ENCODE assay signal across 21 cellular contexts in the genomic region with DNA sequence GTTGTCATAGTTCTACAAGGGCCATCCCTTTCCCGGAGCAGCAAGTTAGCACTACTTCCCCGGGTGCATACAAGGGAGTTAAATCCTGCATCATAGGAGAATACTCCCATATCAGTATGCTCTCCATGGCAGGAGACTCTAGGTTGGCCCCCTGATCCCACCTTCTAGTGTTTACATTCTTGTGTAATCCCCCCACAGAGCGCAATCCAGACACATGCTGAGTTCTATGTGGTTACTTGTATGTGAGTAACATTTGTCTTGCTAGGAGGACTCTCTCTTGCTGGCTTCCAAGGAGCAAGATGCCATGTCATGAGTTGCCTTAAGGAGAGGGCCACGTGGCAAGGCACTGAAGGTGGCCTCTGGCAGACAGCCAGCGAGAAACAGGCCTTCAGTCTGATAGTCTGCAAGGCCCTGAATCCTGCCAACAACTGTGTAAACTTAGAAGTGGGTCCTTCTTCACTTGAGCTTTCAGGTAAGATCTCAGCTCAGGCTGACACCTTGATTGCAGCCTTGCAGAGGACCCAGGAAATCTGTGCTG.
A peak's percentile ranks its signal among the peaks of the same experiment; 100 is the strongest.
DNase-seq lines count a peak whose midpoint lies in the region; ATAC-seq, FAIRE-seq and TF ChIP-seq lines count a peak whose summit lies in the region.
"Had no signal": no experiment of that assay in that cellular context is flagged by ENCODE, and none has a peak within 500 bp of the region (broad histone marks: within the 10 kb centered on the region; RNA-seq: fewer than 3 reads in every experiment).

No MANE protein-coding gene starts in this region.

- H3K9me3 ChIP-seq in HEK293 (ENCODE audit: control insufficient read depth, insufficient read depth, low read depth, low read length): no peaks in the 10 kb centered on the region
- H3K9me3 ChIP-seq in K562 (replicated peaks; ENCODE audit: control insufficient read depth, insufficient read depth, low read depth, low read length): 0 out of 2 replicates have a peak, but pooled peaks cover 3% of the 10 kb centered on the region
- H3K9me3 ChIP-seq: BE2C, HAP-1 had no signal

- H3K36me3 ChIP-seq in HEK293 (ENCODE audit: control insufficient read depth in 2 of 2, insufficient read depth in 1 of 2, low read length in 2 of 2) (no peaks in the 10 kb centered on the region), K562 (ENCODE audit: control insufficient read depth, insufficient read depth, low read length) (no peaks in the 10 kb centered on the region), H7 (replicated peaks; ENCODE audit: control insufficient read depth, insufficient read depth, low read length) (no peaks in the 10 kb centered on the region)
- H3K36me3 ChIP-seq: BE2C; BLaER1 treated with 17β-estradiol and CSF1 and Interleukin-3, amounts not matched to agents 10 nM and 100 nM; HAP-1 had no signal

- no peak overlapping the region for H3K4me2 ChIP-seq in K562 (ENCODE audit: insufficient read depth, low read length)
- H3K4me2 ChIP-seq: BLaER1 treated with 17β-estradiol and CSF1 and Interleukin-3, amounts not matched to agents 10 nM and 100 nM; GM23338 had no signal

- H4K20me1 ChIP-seq in K562 (replicated peaks; ENCODE audit: control insufficient read depth, insufficient read depth, low read length): no peaks in the 10 kb centered on the region
- H4K20me1 ChIP-seq: BLaER1 treated with 17β-estradiol and CSF1 and Interleukin-3, amounts not matched to agents 10 nM and 100 nM had no signal

- H2AFZ ChIP-seq in K562 (ENCODE audit: low read depth, low read length): peak overlapping the region; percentile 71
- H2AFZ ChIP-seq: GM23338 had no signal

- H3K9me1 ChIP-seq in K562 (ENCODE audit: control insufficient read depth, insufficient read depth, low read length): no peaks in the 10 kb centered on the region

- no peaks in the 10 kb centered on the region for H3K4me1 ChIP-seq in HEK293 (ENCODE audit: control insufficient read depth, insufficient read depth, low read length)
- H3K4me1 ChIP-seq in K562 (replicated peaks in 1 of 2; ENCODE audit: control insufficient read depth in 2 of 2, insufficient read depth in 2 of 2, low read length in 2 of 2): peaks cover 7 to 11% of the 10 kb centered on the region in 2 experiments; a peak in 4 of 5 replicates
- H3K4me1 ChIP-seq: BE2C, HAP-1 had no signal

- peak; percentile 19 for FAIRE-seq in K562 (lab: Jason Lieb, UNC)
- FAIRE-seq: A204.1, D721Med, GM12878 had no signal

- H3K79me2 ChIP-seq in K562 (ENCODE audit: control insufficient read depth, insufficient read depth, low read length): no peaks in the 10 kb centered on the region

- H3K9ac ChIP-seq in K562 (ENCODE audit: insufficient read depth in 1 of 2, low read depth in 2 of 2, low read length in 2 of 2): no peak overlapping the region
- H3K9ac ChIP-seq: BLaER1 treated with 17β-estradiol and CSF1 and Interleukin-3, amounts not matched to agents 10 nM and 100 nM had no signal

- intact Hi-C loops in K562 (cut with micrococcal nuclease): no loop called here

- no peak for TF ChIP-seq EP300 in K562 (IDR thresholded peaks at IDR 0.05; ENCODE audit: low read length)

- BruUV-seq in K562 (replicated peaks; lab: Mats Ljungman, UMichigan): no TSS peak

- DNase-seq in RPMI8226 (peak; percentile 33), K562 (ENCODE audit: extremely low read depth in 1 of 4, low spot score in 3 of 4) (peak in 3 of 4 experiments; percentile 16 to 56 (median 34)), H7 (no peak), inferior parietal cortex (ENCODE audit: extremely low spot score) (no peak)
- no peak for DNase-seq in activated CD4-positive, alpha-beta T cell treated with anti-CD3 and anti-CD28 coated beads for 4 hours
- DNase-seq: AML-193; BE2C; CD4-positive, alpha-beta T cell; CD8-positive, alpha-beta memory T cell; DMS 273 treated with DMSO at 0.1 percent for 48 hours; DMS79; EL; GDM1 had no signal

- CTCF ChIA-PET in HEK293 (lab: Yijun Ruan, JAX): no interaction called here
- CTCF ChIA-PET in K562 (lab: Yijun Ruan, JAX; ENCODE audit: low intra/inter-chr PET ratio): no interaction called here

- H3K27me3 ChIP-seq in K562 (ENCODE audit: control insufficient read depth in 2 of 2, insufficient read depth in 2 of 2, low read length in 2 of 2): no peaks in the 10 kb centered on the region
- no peaks in the 10 kb centered on the region; the same call in 1 of the 2 replicates for H3K27me3 ChIP-seq in H7 (ENCODE audit: control insufficient read depth, insufficient read depth, low read length)
- H3K27me3 ChIP-seq: BE2C; BLaER1 treated with 17β-estradiol and CSF1 and Interleukin-3, amounts not matched to agents 10 nM and 100 nM had no signal

- TF ChIP-seq CTCF in HEK293 (tag by site-specific recombination; IDR thresholded peaks at IDR 0.05): no peak
- no peak for TF ChIP-seq CTCF in K562 (IDR thresholded peaks at IDR 0.05 in 2 of 3, conservative IDR thresholded peaks at IDR 0.05 in 1 of 3; ENCODE audit: insufficient read depth in 2 of 3, low read depth in 1 of 3, low read length in 3 of 3)

- no peak for TF ChIP-seq RAD21 in K562 (CRISPR knock-in tag; conservative IDR thresholded peaks at IDR 0.05 in 1 of 2, IDR thresholded peaks at IDR 0.05 in 1 of 2)

- in situ Hi-C loops in K562 (cut with MboI): no loop called here

- H3K27ac ChIP-seq in HEK293 (ENCODE audit: extremely low read depth, low read depth, low read length): no peak overlapping the region
- H3K27ac ChIP-seq in K562 (ENCODE audit: extremely low read depth, low read depth, low read length): no peak overlapping the region
- H3K27ac ChIP-seq: 22Rv1; BLaER1 treated with 17β-estradiol and CSF1 and Interleukin-3, amounts not matched to agents 10 nM and 100 nM had no signal

- H3K4me3 ChIP-seq in HEK293 (ENCODE audit: low read depth, low read length): no peak overlapping the region
- no peak overlapping the region for H3K4me3 ChIP-seq in K562
- H3K4me3 ChIP-seq in H7 (ENCODE audit: insufficient read depth, low read depth, low read length): no peak overlapping the region
- H3K4me3 ChIP-seq: BLaER1 treated with 17β-estradiol and CSF1 and Interleukin-3, amounts not matched to agents 10 nM and 100 nM; GM12878; GM23338; HAP-1 had no signal

- peak; percentile 45; the same call in 2 of the 3 replicates for ATAC-seq in K562
- ATAC-seq: GM12878, GM23338 had no signal

- POLR2A ChIA-PET in HEK293 (lab: Yijun Ruan, JAX) (no interaction called here), K562 (lab: Yijun Ruan, JAX) (interaction anchor here (1.2 kb wide), 1 partner anchor 19 kb away, joined by 3 read pairs; no protein-coding TSS in a partner anchor)

- TF ChIP-seq POLR2A in K562 (conservative IDR thresholded peaks at IDR 0.05): no peak

- WGBS in K562 (ENCODE audit: insufficient coverage, low coverage, missing lambda C conversion rate): 35% methylated on average over 5 of the region's 5 CpGs

TF ChIP-seq in HEK293, 187 proteins besides CTCF, POLR2A, EP300 and RAD21:
- TF ChIP-seq ZNF157 (tag by site-specific recombination; IDR thresholded peaks at IDR 0.05) (no peak), ZNF548 (tag by site-specific recombination; IDR thresholded peaks at IDR 0.05) (no peak), ZBTB1 (tag by site-specific recombination; IDR thresholded peaks at IDR 0.05) (no peak), ZIC2 (tag by site-specific recombination; IDR thresholded peaks at IDR 0.05) (peak; percentile 84), ZNF223 (tag by site-specific recombination; IDR thresholded peaks at IDR 0.05) (no peak)
- TF ChIP-seq, protein P1, sequence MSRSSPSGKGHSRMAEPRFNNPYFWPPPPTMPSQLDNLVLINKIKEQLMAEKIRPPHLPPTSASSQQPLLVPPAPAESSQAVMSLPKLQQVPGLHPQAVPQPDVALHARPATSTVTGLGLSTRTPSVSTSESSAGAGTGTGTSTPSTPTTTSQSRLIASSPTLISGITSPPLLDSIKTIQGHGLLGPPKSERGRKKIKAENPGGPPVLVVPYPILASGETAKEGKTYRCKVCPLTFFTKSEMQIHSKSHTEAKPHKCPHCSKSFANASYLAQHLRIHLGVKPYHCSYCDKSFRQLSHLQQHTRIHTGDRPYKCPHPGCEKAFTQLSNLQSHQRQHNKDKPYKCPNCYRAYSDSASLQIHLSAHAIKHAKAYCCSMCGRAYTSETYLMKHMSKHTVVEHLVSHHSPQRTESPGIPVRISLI (tag by site-specific recombination; IDR thresholded peaks at IDR 0.05): no peak

TF ChIP-seq in K562, 482 proteins besides CTCF, POLR2A, EP300 and RAD21 (continues in another document):
- TF ChIP-seq, protein P2, sequence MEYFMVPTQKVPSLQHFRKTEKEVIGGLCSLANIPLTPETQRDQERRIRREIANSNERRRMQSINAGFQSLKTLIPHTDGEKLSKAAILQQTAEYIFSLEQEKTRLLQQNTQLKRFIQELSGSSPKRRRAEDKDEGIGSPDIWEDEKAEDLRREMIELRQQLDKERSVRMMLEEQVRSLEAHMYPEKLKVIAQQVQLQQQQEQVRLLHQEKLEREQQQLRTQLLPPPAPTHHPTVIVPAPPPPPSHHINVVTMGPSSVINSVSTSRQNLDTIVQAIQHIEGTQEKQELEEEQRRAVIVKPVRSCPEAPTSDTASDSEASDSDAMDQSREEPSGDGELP (CRISPR knock-in tag; IDR thresholded peaks at IDR 0.05; ENCODE audit: borderline replicate concordance): no peak
- TF ChIP-seq NCOA2 (IDR thresholded peaks at IDR 0.05; ENCODE audit: partially characterized antibody in 2 of 2): no peak
- TF ChIP-seq YBX1 (IDR thresholded peaks at IDR 0.05): no peak
- no peak for TF ChIP-seq ZNF212 (CRISPR knock-in tag; IDR thresholded peaks at IDR 0.05)
- TF ChIP-seq, protein P3, sequence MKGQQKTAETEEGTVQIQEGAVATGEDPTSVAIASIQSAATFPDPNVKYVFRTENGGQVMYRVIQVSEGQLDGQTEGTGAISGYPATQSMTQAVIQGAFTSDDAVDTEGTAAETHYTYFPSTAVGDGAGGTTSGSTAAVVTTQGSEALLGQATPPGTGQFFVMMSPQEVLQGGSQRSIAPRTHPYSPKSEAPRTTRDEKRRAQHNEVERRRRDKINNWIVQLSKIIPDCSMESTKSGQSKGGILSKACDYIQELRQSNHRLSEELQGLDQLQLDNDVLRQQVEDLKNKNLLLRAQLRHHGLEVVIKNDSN (CRISPR knock-in tag; IDR thresholded peaks at IDR 0.05): peak; percentile 39; the same call in 1 of the 2 replicates
- TF ChIP-seq CBFA2T3 (IDR thresholded peaks at IDR 0.05): peak; percentile 16; the same call in 1 of the 2 replicates
- peak; percentile 87 for TF ChIP-seq NFIC (IDR thresholded peaks at IDR 0.05)
- TF ChIP-seq, protein P4, sequence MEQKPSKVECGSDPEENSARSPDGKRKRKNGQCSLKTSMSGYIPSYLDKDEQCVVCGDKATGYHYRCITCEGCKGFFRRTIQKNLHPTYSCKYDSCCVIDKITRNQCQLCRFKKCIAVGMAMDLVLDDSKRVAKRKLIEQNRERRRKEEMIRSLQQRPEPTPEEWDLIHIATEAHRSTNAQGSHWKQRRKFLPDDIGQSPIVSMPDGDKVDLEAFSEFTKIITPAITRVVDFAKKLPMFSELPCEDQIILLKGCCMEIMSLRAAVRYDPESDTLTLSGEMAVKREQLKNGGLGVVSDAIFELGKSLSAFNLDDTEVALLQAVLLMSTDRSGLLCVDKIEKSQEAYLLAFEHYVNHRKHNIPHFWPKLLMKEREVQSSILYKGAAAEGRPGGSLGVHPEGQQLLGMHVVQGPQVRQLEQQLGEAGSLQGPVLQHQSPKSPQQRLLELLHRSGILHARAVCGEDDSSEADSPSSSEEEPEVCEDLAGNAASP (IDR thresholded peaks at IDR 0.05): no peak

Comparison
In these comparisons a context has a peak if more than half of its experiments do, and no peak if none do; other contexts are left out.
1. DNase-seq: peak in RPMI8226 (single experiment) and K562 (3 of 4); none in H7 (single experiment), activated CD4-positive, alpha-beta T cell treated with anti-CD3 and anti-CD28 coated beads for 4 hours (0 of 2) and inferior parietal cortex (single experiment).